ENCODE assay signal across 21 cellular contexts in genomic region chr1:167594827-167595226, GRCh38. TPM values are rescaled to one million over a fixed set of nuclear protein-coding genes. Genes with fewer than 3 reads are reported as not detected.
"Had no signal": no experiment of that assay in that cellular context is flagged by ENCODE, and none has a peak within 500 bp of the region (broad histone marks: within the 10 kb centered on the region; RNA-seq: fewer than 3 reads in every experiment).

No MANE protein-coding gene starts in this region.

- H3K36me3 ChIP-seq: esophagus muscularis mucosa, gastrocnemius medialis, heart right ventricle, left lung, lower lobe of right lung, spleen, thoracic aorta, transverse colon had no signal

- H3K4me1 ChIP-seq: gastrocnemius medialis had no signal

- ATAC-seq: effector memory CD8-positive, alpha-beta T cell; gastrocnemius medialis; heart right ventricle; left lung; lower lobe of right lung; natural killer cell; sciatic nerve; stimulated activated memory B cell treated with anti-CD40 and anti-IgM and Interleukin-4, amounts not matched to agents 10 μg/mL and 1 μg/mL and 100 μg/mL, for 72 hours; stimulated activated naive CD8-positive, alpha-beta T cell treated with anti-CD3 and anti-CD28 coated beads, Interleukin-15, amount 100 ng/mL, for 72 hours had no signal

- H3K27me3 ChIP-seq: esophagus muscularis mucosa, gastrocnemius medialis, heart right ventricle, left lung, spleen, transverse colon had no signal

- H3K4me3 ChIP-seq: esophagus muscularis mucosa, gastrocnemius medialis, heart right ventricle, left lung, lower lobe of right lung, spleen, thoracic aorta, transverse colon had no signal

- H3K9me3 ChIP-seq: esophagus muscularis mucosa, gastrocnemius medialis, heart right ventricle, left lung, lower lobe of right lung, spleen, thoracic aorta, transverse colon had no signal

- H3K27ac ChIP-seq: epithelial cell of prostate, esophagus muscularis mucosa, gastrocnemius medialis, heart right ventricle, left lung, lower lobe of right lung, spleen, thoracic aorta, transverse colon had no signal

- DNase-seq: effector memory CD8-positive, alpha-beta T cell; gastrocnemius medialis; heart right ventricle; hypothalamus; islet precursor cell; left lung; lower lobe of right lung; natural killer cell; spleen; stimulated activated CD4-positive, alpha-beta T cell treated with anti-CD3 and anti-CD28 coated beads, Interleukin-15, amount 100 ng/mL, for 24 hours; stimulated activated CD4-positive, alpha-beta T cell treated with anti-CD3 and anti-CD28 coated beads, Interleukin-1b, Interleukin-23, amount 100 ng/mL, for 48 hours; stimulated activated CD4-positive, alpha-beta T cell treated with anti-CD3 and anti-CD28 coated beads, Interleukin-4, amount 100 ng/mL, for 24 hours; stimulated activated naive CD8-positive, alpha-beta T cell treated with anti-CD3 and anti-CD28 coated beads, Interleukin-15, amount 100 ng/mL, for 72 hours; substantia nigra; transverse colon had no signal

RNA-seq across cellular contexts. Expression of gene RCSD1, which starts 35.2 kb away (rescaled TPM):
- total RNA-seq: osteocyte had no signal
